In genomic region chr19:891421-892200, GRCh38 we compare ENCODE assay signal across 9 cellular contexts. TPM values are rescaled to one million over a fixed set of nuclear protein-coding genes. Genes with fewer than 3 reads are reported as not detected.
DNase-seq lines count a peak whose midpoint lies in the region; ATAC-seq and TF ChIP-seq lines count a peak whose summit lies in the region.
"Not testable (repeated sequence)": the region's sequence is repeated elsewhere in the genome, so short reads cannot be mapped to it uniquely, and the experiment has no call there.
"Had no signal": no experiment of that assay in that cellular context is flagged by ENCODE, and none has a peak within 500 bp of the region (broad histone marks: within the 10 kb centered on the region; RNA-seq: fewer than 3 reads in every experiment).

No MANE protein-coding gene starts in this region.

- peak overlapping the region; percentile 79 for H3K27ac Mint-ChIP-seq in activated naive CD4-positive, alpha-beta T cell treated with anti-CD3 and anti-CD28 coated beads for 36 hours
- peak overlapping the region in 2 of 3 experiments; percentile 99 to 100 for H3K27ac Mint-ChIP-seq in nephron
- H3K27ac Mint-ChIP-seq in stimulated activated naive CD8-positive, alpha-beta T cell treated with anti-CD3 and anti-CD28 coated beads, Interleukin-15, Interleukin-2, amounts not matched to agents 100 ng/mL and 50 ng/mL, for 24 hours = not testable (repeated sequence)

- intact Hi-C loops in Panc1 (cut with micrococcal nuclease; ENCODE audit: unreplicated experiment); activated naive CD4-positive, alpha-beta T cell treated with anti-CD3 and anti-CD28 coated beads for 36 hours (cut with micrococcal nuclease): not testable (repeated sequence)

- H3K4me3 ChIP-seq in BE2C (ENCODE audit: low read depth, low read length) (peak overlapping the region; percentile 71), HFF-Myc (replicated peaks; ENCODE audit: low read depth, low read length) (peak overlapping the region; percentile 66), Panc1 (ENCODE audit: low read depth in 2 of 2, low read length in 2 of 2) (peak overlapping the region; percentile 62), ectodermal cell (ENCODE audit: insufficient read depth, low read depth, low read length) (peak overlapping the region; percentile 89), iPS-15b (ENCODE audit: low read depth, low read length) (peak overlapping the region; percentile 73)

- H3K4me3 Mint-ChIP-seq in activated naive CD4-positive, alpha-beta T cell treated with anti-CD3 and anti-CD28 coated beads for 36 hours = peak overlapping the region; percentile 78
- H3K4me3 Mint-ChIP-seq in nephron = peak overlapping the region; percentile 91 to 94 (median 93)
- peak overlapping the region; percentile 79 for H3K4me3 Mint-ChIP-seq in stimulated activated naive CD8-positive, alpha-beta T cell treated with anti-CD3 and anti-CD28 coated beads, Interleukin-15, Interleukin-2, amounts not matched to agents 100 ng/mL and 50 ng/mL, for 24 hours

- not testable (repeated sequence) for H3K9me3 ChIP-seq in BE2C; Panc1 (ENCODE audit: control insufficient read depth, insufficient read depth, low read depth, low read length); ectodermal cell (ENCODE audit: control insufficient read depth, low read length); iPS-15b (ENCODE audit: control insufficient read depth, insufficient read depth, low read length)

- 0 out of 2 replicates have a peak overlapping the region, but pooled peaks have one; percentile 69 for H3K27ac ChIP-seq in Panc1 (ENCODE audit: low read length)
- not testable (repeated sequence) for H3K27ac ChIP-seq in ectodermal cell (ENCODE audit: insufficient read depth, low read depth, low read length, poor library complexity, severe bottlenecking)

- not testable (repeated sequence) for H3K9ac ChIP-seq in iPS-15b (ENCODE audit: low read depth, low read length)

- ATAC-seq in Panc1 = not testable (repeated sequence)

- TSS peak; percentile 80 for BruUV-seq in Panc1 (replicated peaks; lab: Mats Ljungman, UMichigan)

- H3K36me3 Mint-ChIP-seq in activated naive CD4-positive, alpha-beta T cell treated with anti-CD3 and anti-CD28 coated beads for 36 hours (ENCODE audit: low read depth); stimulated activated naive CD8-positive, alpha-beta T cell treated with anti-CD3 and anti-CD28 coated beads, Interleukin-15, Interleukin-2, amounts not matched to agents 100 ng/mL and 50 ng/mL, for 24 hours (ENCODE audit: low read depth): not testable (repeated sequence)
- peaks cover 19% of the 10 kb centered on the region for H3K36me3 Mint-ChIP-seq in nephron (ENCODE audit: low read depth)

- H3K4me1 Mint-ChIP-seq in activated naive CD4-positive, alpha-beta T cell treated with anti-CD3 and anti-CD28 coated beads for 36 hours (ENCODE audit: low read depth) = peaks cover 14% of the 10 kb centered on the region
- H3K4me1 Mint-ChIP-seq in nephron = not testable (repeated sequence)
- peaks cover 15% of the 10 kb centered on the region for H3K4me1 Mint-ChIP-seq in stimulated activated naive CD8-positive, alpha-beta T cell treated with anti-CD3 and anti-CD28 coated beads, Interleukin-15, Interleukin-2, amounts not matched to agents 100 ng/mL and 50 ng/mL, for 24 hours (ENCODE audit: low read depth)

- not testable (repeated sequence) for DNase-seq in BE2C; HFF-Myc (ENCODE audit: extremely low read depth, low read depth); Panc1 (ENCODE audit: low read depth, low spot score); activated naive CD4-positive, alpha-beta T cell treated with anti-CD3 and anti-CD28 coated beads for 36 hours

- H3K36me3 ChIP-seq in BE2C (peaks cover 23% of the 10 kb centered on the region), ectodermal cell (ENCODE audit: control insufficient read depth, insufficient read depth, low read length) (peaks cover 16% of the 10 kb centered on the region), iPS-15b (ENCODE audit: control insufficient read depth, insufficient read depth, low read length) (peaks cover 34% of the 10 kb centered on the region)
- H3K36me3 ChIP-seq in Panc1 (ENCODE audit: control insufficient read depth, insufficient read depth, low read length) = not testable (repeated sequence)

- H3K27me3 Mint-ChIP-seq in activated naive CD4-positive, alpha-beta T cell treated with anti-CD3 and anti-CD28 coated beads for 36 hours (ENCODE audit: low read depth); nephron (ENCODE audit: low read depth); stimulated activated naive CD8-positive, alpha-beta T cell treated with anti-CD3 and anti-CD28 coated beads, Interleukin-15, Interleukin-2, amounts not matched to agents 100 ng/mL and 50 ng/mL, for 24 hours: not testable (repeated sequence)

- CTCF ChIA-PET in Panc1 (lab: Charles Lee); activated naive CD4-positive, alpha-beta T cell treated with anti-CD3 and anti-CD28 coated beads for 36 hours (lab: Charles Lee): not testable (repeated sequence)

- H3K9me3 Mint-ChIP-seq in activated naive CD4-positive, alpha-beta T cell treated with anti-CD3 and anti-CD28 coated beads for 36 hours; nephron; stimulated activated naive CD8-positive, alpha-beta T cell treated with anti-CD3 and anti-CD28 coated beads, Interleukin-15, Interleukin-2, amounts not matched to agents 100 ng/mL and 50 ng/mL, for 24 hours: not testable (repeated sequence)

- POLR2A ChIA-PET in Panc1 (lab: Charles Lee) = not testable (repeated sequence)

- H3K4me1 ChIP-seq in BE2C; Panc1 (ENCODE audit: control insufficient read depth, insufficient read depth, low read length); ectodermal cell (ENCODE audit: control insufficient read depth, insufficient read depth, low read length); iPS-15b (ENCODE audit: control insufficient read depth, insufficient read depth, low read length): not testable (repeated sequence)

- in situ Hi-C loops in Panc1 (cut with HindIII; ENCODE audit: low pct_unique_long_range_greater_than_20kb, low sequenced_read_pairs) = not testable (repeated sequence)

- WGBS in ectodermal cell, 2 experiments = 93% methylated on average over 50 of the region's 50 CpGs

- H3K27me3 ChIP-seq in BE2C; Panc1 (ENCODE audit: control insufficient read depth, insufficient read depth, low read length); ectodermal cell (ENCODE audit: control insufficient read depth, insufficient read depth, low read length, poor library complexity, severe bottlenecking); iPS-15b (ENCODE audit: control insufficient read depth, insufficient read depth, low read length): not testable (repeated sequence)

- TF ChIP-seq CTCF in BE2C (IDR thresholded peaks at IDR 0.05; ENCODE audit: low read depth, low read length); HFF-Myc (IDR thresholded peaks at IDR 0.05; ENCODE audit: low read depth, low read length, missing control alignments); Panc1 (IDR thresholded peaks at IDR 0.05); nephron (IDR thresholded peaks at IDR 0.05; ENCODE audit: unreplicated experiment in 3 of 3): not testable (repeated sequence)

RNA-seq across cellular contexts. Expression of gene MED16, which starts 1.4 kb away (rescaled TPM):
- polyA plus RNA-seq in BE2C (2012; ENCODE audit: insufficient read depth, insufficient read length, low read depth) = 124 TPM
- total RNA-seq in Panc1 (2021; ENCODE audit: unreplicated experiment) = 39.5 TPM
- 58.1 TPM for polyA plus RNA-seq in Panc1 (2012; ENCODE audit: insufficient read length)
- total RNA-seq in activated naive CD4-positive, alpha-beta T cell treated with anti-CD3 and anti-CD28 coated beads for 36 hours = 10 to 100 TPM; 61.3 to 68.1 TPM
- polyA plus RNA-seq in ectodermal cell (2013, experiment 1 of 4) = 68.9 TPM
- 79.3 TPM for polyA plus RNA-seq in ectodermal cell (2013, experiment 2 of 4)
- 66.9 TPM for polyA plus RNA-seq in ectodermal cell (2013, experiment 3 of 4)
- polyA plus RNA-seq in ectodermal cell (2013, experiment 4 of 4) = 63.3 TPM

RNA-seq across cellular contexts. Expression of gene RNU6-9, which starts 1.7 kb away (rescaled TPM):
- polyA plus RNA-seq in BE2C (2012; ENCODE audit: insufficient read depth, insufficient read length, low read depth) = not detected
- not detected for total RNA-seq in Panc1 (2021; ENCODE audit: unreplicated experiment)
- not detected for polyA plus RNA-seq in Panc1 (2012; ENCODE audit: insufficient read length)
- not detected for total RNA-seq in activated naive CD4-positive, alpha-beta T cell treated with anti-CD3 and anti-CD28 coated beads for 36 hours
- polyA plus RNA-seq in ectodermal cell (2013, experiment 1 of 4) = 5,588 TPM
- polyA plus RNA-seq in ectodermal cell (2013, experiment 2 of 4) = 5,705 TPM
- polyA plus RNA-seq in ectodermal cell (2013, experiment 3 of 4) = under 0.01 TPM
- under 0.01 TPM for polyA plus RNA-seq in ectodermal cell (2013, experiment 4 of 4)
- total RNA-seq: activated CD8-positive, alpha-beta memory T cell treated with anti-CD3 and anti-CD28 coated beads for 36 hours had no signal

RNA-seq across cellular contexts. Expression of gene R3HDM4, which starts 21.4 kb away (rescaled TPM):
- 74.8 TPM for polyA plus RNA-seq in BE2C (2012; ENCODE audit: insufficient read depth, insufficient read length, low read depth)
- total RNA-seq in Panc1 (2021; ENCODE audit: unreplicated experiment) = 43.5 TPM
- polyA plus RNA-seq in Panc1 (2012; ENCODE audit: insufficient read length) = 39.7 TPM
- 100 to 1,000 TPM; 111 to 120 TPM for total RNA-seq in activated naive CD4-positive, alpha-beta T cell treated with anti-CD3 and anti-CD28 coated beads for 36 hours
- polyA plus RNA-seq in ectodermal cell (2013, experiment 1 of 4) = 62.8 TPM
- polyA plus RNA-seq in ectodermal cell (2013, experiment 2 of 4) = 61.7 TPM
- 62.7 TPM for polyA plus RNA-seq in ectodermal cell (2013, experiment 3 of 4)
- polyA plus RNA-seq in ectodermal cell (2013, experiment 4 of 4) = 63.5 TPM

RNA-seq across cellular contexts. Expression of gene KISS1R, which starts 25.5 kb away (rescaled TPM):
- not detected for polyA plus RNA-seq in BE2C (2012; ENCODE audit: insufficient read depth, insufficient read length, low read depth)
- total RNA-seq in Panc1 (2021; ENCODE audit: unreplicated experiment) = 0.92 TPM
- polyA plus RNA-seq in Panc1 (2012; ENCODE audit: insufficient read length) = 6.5 TPM
- total RNA-seq in activated naive CD4-positive, alpha-beta T cell treated with anti-CD3 and anti-CD28 coated beads for 36 hours = 1 to 10 TPM; 5.3 to 6.6 TPM
- 0.96 TPM for polyA plus RNA-seq in ectodermal cell (2013, experiment 1 of 4)
- polyA plus RNA-seq in ectodermal cell (2013, experiment 2 of 4) = 0.20 TPM
- polyA plus RNA-seq in ectodermal cell (2013, experiment 3 of 4) = 1.1 TPM
- polyA plus RNA-seq in ectodermal cell (2013, experiment 4 of 4) = 0.73 TPM

RNA-seq across cellular contexts. Expression of gene CFD, which starts 32.1 kb away (rescaled TPM):
- polyA plus RNA-seq in BE2C (2012; ENCODE audit: insufficient read depth, insufficient read length, low read depth) = 1.1 TPM
- total RNA-seq in Panc1 (2021; ENCODE audit: unreplicated experiment) = 9.9 TPM
- 58.2 TPM for polyA plus RNA-seq in Panc1 (2012; ENCODE audit: insufficient read length)
- total RNA-seq in activated naive CD4-positive, alpha-beta T cell treated with anti-CD3 and anti-CD28 coated beads for 36 hours = under 1 TPM; 0.17 to 0.25 TPM
- not detected for polyA plus RNA-seq in ectodermal cell (2013, experiment 1 of 4)
- polyA plus RNA-seq in ectodermal cell (2013, experiment 2 of 4) = 0.32 TPM
- polyA plus RNA-seq in ectodermal cell (2013, experiment 3 of 4) = 0.37 TPM
- 0.41 TPM for polyA plus RNA-seq in ectodermal cell (2013, experiment 4 of 4)
